In genomic region chr11:115407496-115407895, GRCh38 we compare ENCODE assay signal across 31 cellular contexts.
"Had no signal": no experiment of that assay in that cellular context is flagged by ENCODE, and none has a peak within 500 bp of the region (broad histone marks: within the 10 kb centered on the region; RNA-seq: fewer than 3 reads in every experiment).

No MANE protein-coding gene starts in this region.

- H3K36me3 ChIP-seq: adrenal gland, breast epithelium, cardiac muscle cell, esophagus muscularis mucosa, gastroesophageal sphincter, heart right ventricle had no signal

- H3K9me3 ChIP-seq: adrenal gland, body of pancreas, breast epithelium, esophagus muscularis mucosa, gastroesophageal sphincter, heart right ventricle had no signal

- H3K27me3 ChIP-seq: adrenal gland, body of pancreas, breast epithelium, cardiac muscle cell, dorsolateral prefrontal cortex, esophagus muscularis mucosa, gastroesophageal sphincter, heart right ventricle had no signal

- H3K27me3 Mint-ChIP-seq: activated CD4-positive, alpha-beta T cell treated with anti-CD3 and anti-CD28 coated beads, Interleukin-2, amount 10 ng/mL, durations not matched to agents 7 days and 5 days; activated naive CD8-positive, alpha-beta T cell treated with anti-CD3 and anti-CD28 coated beads for 36 hours; activated T-cell treated with anti-CD3 and anti-CD28 coated beads, Interleukin-2, amount 50 U/mL, for 24 hours had no signal

- H3K27ac Mint-ChIP-seq: activated CD4-positive, alpha-beta memory T cell treated with anti-CD3 and anti-CD28 coated beads, Interleukin-2, amount 10 ng/mL, durations not matched to agents 7 days and 5 days; activated CD4-positive, alpha-beta T cell treated with anti-CD3 and anti-CD28 coated beads, Interleukin-2, amount 10 ng/mL, durations not matched to agents 7 days and 5 days; activated naive CD4-positive, alpha-beta T cell treated with anti-CD3 and anti-CD28 coated beads for 36 hours; activated naive CD4-positive, alpha-beta T cell treated with anti-CD3 and anti-CD28 coated beads, Interleukin-2, amount 50 U/mL, for 24 hours; activated naive CD8-positive, alpha-beta T cell treated with anti-CD3 and anti-CD28 coated beads for 36 hours; activated naive CD8-positive, alpha-beta T cell treated with anti-CD3 and anti-CD28 coated beads, Interleukin-2, amount 50 U/mL, for 24 hours; activated T-cell treated with anti-CD3 and anti-CD28 coated beads, Interleukin-2, amount 50 U/mL, for 24 hours; activated T-helper 17 cell treated with anti-CD3 and anti-CD28 coated beads, Interleukin-2, amount 50 U/mL, for 72 hours; dendritic cell treated with granulocyte-macrophage colony-stimulating factor and Interleukin-4, amounts not matched to agents 40 ng/mL and 50 ng/mL, for 4 days; endodermal cell had no signal

- H3K4me3 Mint-ChIP-seq: activated CD4-positive, alpha-beta memory T cell treated with anti-CD3 and anti-CD28 coated beads, Interleukin-2, amount 10 ng/mL, durations not matched to agents 7 days and 5 days; activated CD4-positive, alpha-beta T cell treated with anti-CD3 and anti-CD28 coated beads, Interleukin-2, amount 10 ng/mL, durations not matched to agents 7 days and 5 days; activated naive CD4-positive, alpha-beta T cell treated with anti-CD3 and anti-CD28 coated beads for 36 hours; activated naive CD4-positive, alpha-beta T cell treated with anti-CD3 and anti-CD28 coated beads, Interleukin-2, amount 50 U/mL, for 24 hours; activated naive CD8-positive, alpha-beta T cell treated with anti-CD3 and anti-CD28 coated beads for 36 hours; activated naive CD8-positive, alpha-beta T cell treated with anti-CD3 and anti-CD28 coated beads, Interleukin-2, amount 50 U/mL, for 24 hours; activated T-cell treated with anti-CD3 and anti-CD28 coated beads, Interleukin-2, amount 50 U/mL, for 24 hours; activated T-helper 17 cell treated with anti-CD3 and anti-CD28 coated beads, Interleukin-2, amount 50 U/mL, for 72 hours; central memory CD8-positive, alpha-beta T cell; dendritic cell treated with granulocyte-macrophage colony-stimulating factor and Interleukin-4, amounts not matched to agents 40 ng/mL and 50 ng/mL, for 4 days; endodermal cell had no signal

- H3K4me3 ChIP-seq: adrenal gland, body of pancreas, breast epithelium, cardiac muscle cell, coronary artery, dorsolateral prefrontal cortex, esophagus muscularis mucosa, gastroesophageal sphincter, heart right ventricle had no signal

- H3K4me1 Mint-ChIP-seq: activated CD4-positive, alpha-beta memory T cell treated with anti-CD3 and anti-CD28 coated beads, Interleukin-2, amount 10 ng/mL, durations not matched to agents 7 days and 5 days; activated CD4-positive, alpha-beta T cell treated with anti-CD3 and anti-CD28 coated beads, Interleukin-2, amount 10 ng/mL, durations not matched to agents 7 days and 5 days; activated naive CD4-positive, alpha-beta T cell treated with anti-CD3 and anti-CD28 coated beads, Interleukin-2, amount 50 U/mL, for 24 hours; activated naive CD8-positive, alpha-beta T cell treated with anti-CD3 and anti-CD28 coated beads for 36 hours; activated naive CD8-positive, alpha-beta T cell treated with anti-CD3 and anti-CD28 coated beads, Interleukin-2, amount 50 U/mL, for 24 hours; activated T-helper 17 cell treated with anti-CD3 and anti-CD28 coated beads, Interleukin-2, amount 50 U/mL, for 72 hours; central memory CD8-positive, alpha-beta T cell had no signal

- H3K9me3 Mint-ChIP-seq: activated CD4-positive, alpha-beta memory T cell treated with anti-CD3 and anti-CD28 coated beads, Interleukin-2, amount 10 ng/mL, durations not matched to agents 7 days and 5 days; activated CD4-positive, alpha-beta T cell treated with anti-CD3 and anti-CD28 coated beads, Interleukin-2, amount 10 ng/mL, durations not matched to agents 7 days and 5 days; activated naive CD4-positive, alpha-beta T cell treated with anti-CD3 and anti-CD28 coated beads for 36 hours; activated naive CD4-positive, alpha-beta T cell treated with anti-CD3 and anti-CD28 coated beads, Interleukin-2, amount 50 U/mL, for 24 hours; activated naive CD8-positive, alpha-beta T cell treated with anti-CD3 and anti-CD28 coated beads for 36 hours; activated naive CD8-positive, alpha-beta T cell treated with anti-CD3 and anti-CD28 coated beads, Interleukin-2, amount 50 U/mL, for 24 hours; activated T-cell treated with anti-CD3 and anti-CD28 coated beads, Interleukin-2, amount 50 U/mL, for 24 hours; activated T-helper 17 cell treated with anti-CD3 and anti-CD28 coated beads, Interleukin-2, amount 50 U/mL, for 72 hours; central memory CD8-positive, alpha-beta T cell; dendritic cell treated with granulocyte-macrophage colony-stimulating factor and Interleukin-4, amounts not matched to agents 40 ng/mL and 50 ng/mL, for 4 days; endodermal cell had no signal

- H3K27ac ChIP-seq: body of pancreas, breast epithelium, cardiac muscle cell, coronary artery, heart right ventricle had no signal

- H3K36me3 Mint-ChIP-seq: activated naive CD4-positive, alpha-beta T cell treated with anti-CD3 and anti-CD28 coated beads, Interleukin-2, amount 50 U/mL, for 24 hours; activated naive CD8-positive, alpha-beta T cell treated with anti-CD3 and anti-CD28 coated beads for 36 hours had no signal

- ATAC-seq: activated naive CD8-positive, alpha-beta T cell treated with anti-CD3 and anti-CD28 coated beads, Interleukin-2, amount 50 U/mL, for 24 hours; activated T-helper 17 cell treated with anti-CD3 and anti-CD28 coated beads, Interleukin-2, amount 50 U/mL, for 72 hours; gastroesophageal sphincter had no signal

- H3K4me1 ChIP-seq: breast epithelium had no signal

- DNase-seq: activated CD4-positive, alpha-beta memory T cell treated with anti-CD3 and anti-CD28 coated beads, Interleukin-2, amount 10 ng/mL, durations not matched to agents 7 days and 5 days; activated CD4-positive, alpha-beta T cell treated with anti-CD3 and anti-CD28 coated beads for 1 hour; activated CD4-positive, alpha-beta T cell treated with anti-CD3 and anti-CD28 coated beads for 4 hours; activated CD4-positive, alpha-beta T cell treated with anti-CD3 and anti-CD28 coated beads, Interleukin-2, amount 10 ng/mL, durations not matched to agents 7 days and 5 days; activated CD4-positive, alpha-beta T cell treated with anti-CD3 and anti-CD28 coated beads, Interleukin-2, amount 50 U/mL, for 4 hours; activated CD8-positive, alpha-beta memory T cell treated with anti-CD3 and anti-CD28 coated beads, Interleukin-2, amount 50 U/mL, for 48 hours; activated effector memory CD4-positive, alpha-beta T cell treated with Interleukin-2 at 50 U/mL for 16 hours; activated gamma-delta T cell treated with Interleukin-2 at 50 U/mL for 16 hours; activated naive CD4-positive, alpha-beta T cell treated with anti-CD3 and anti-CD28 coated beads for 36 hours; activated naive CD8-positive, alpha-beta T cell treated with anti-CD3 and anti-CD28 coated beads for 36 hours; activated naive CD8-positive, alpha-beta T cell treated with anti-CD3 and anti-CD28 coated beads, Interleukin-2, amount 50 U/mL, for 24 hours; activated T-cell treated with anti-CD3 and anti-CD28 coated beads for 4 hours; activated T-cell treated with anti-CD3 and anti-CD28 coated beads, Interleukin-2, amount 50 U/mL, for 24 hours; aorta; body of pancreas; dorsolateral prefrontal cortex; effector memory CD4-positive, alpha-beta T cell; endodermal cell; erythroblast; heart right ventricle; T-helper 2 cell had no signal
